1 cellular context compared by ENCODE assay signal in the genomic region with DNA sequence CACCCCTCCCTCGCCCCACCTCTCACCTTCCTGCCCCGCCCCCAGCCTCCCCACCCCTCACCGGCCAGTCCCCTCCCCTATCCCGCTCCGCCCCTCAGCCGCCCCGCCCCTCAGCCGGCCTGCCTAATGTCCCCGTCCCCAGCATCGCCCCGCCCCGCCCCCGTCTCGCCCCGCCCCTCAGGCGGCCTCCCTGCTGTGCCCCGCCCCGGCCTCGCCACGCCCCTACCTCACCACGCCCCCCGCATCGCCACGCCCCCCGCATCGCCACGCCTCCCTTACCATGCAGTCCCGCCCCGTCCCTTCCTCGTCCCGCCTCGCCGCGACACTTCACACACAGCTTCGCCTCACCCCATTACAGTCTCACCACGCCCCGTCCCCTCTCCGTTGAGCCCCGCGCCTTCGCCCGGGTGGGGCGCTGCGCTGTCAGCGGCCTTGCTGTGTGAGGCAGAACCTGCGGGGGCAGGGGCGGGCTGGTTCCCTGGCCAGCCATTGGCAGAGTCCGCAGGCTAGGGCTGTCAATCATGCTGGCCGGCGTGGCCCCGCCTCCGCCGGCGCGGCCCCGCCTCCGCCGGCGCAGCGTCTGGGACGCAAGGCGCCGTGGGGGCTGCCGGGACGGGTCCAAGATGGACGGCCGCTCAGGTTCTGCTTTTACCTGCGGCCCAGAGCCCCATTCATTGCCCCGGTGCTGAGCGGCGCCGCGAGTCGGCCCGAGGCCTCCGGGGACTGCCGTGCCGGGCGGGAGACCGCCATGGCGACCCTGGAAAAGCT.
TF ChIP-seq lines count a peak whose summit lies in the region.

A gene (plus strand): TSS at position 604 of the 768 bp plus-strand sequence. CDS start 145 bp downstream, at position 749.
A gene (minus strand): TSS at position 461 of the 768 bp plus-strand sequence.

TF ChIP-seq in GM12878, 131 proteins besides CTCF, POLR2A, EP300 and RAD21 (continued from another document):
- no peak for TF ChIP-seq SREBF1 (IDR thresholded peaks at IDR 0.05; ENCODE audit: low read length)
- TF ChIP-seq ZNF274 (IDR thresholded peaks at IDR 0.05; ENCODE audit: insufficient read depth, insufficient read length) = no peak
- TF ChIP-seq, protein P1, sequence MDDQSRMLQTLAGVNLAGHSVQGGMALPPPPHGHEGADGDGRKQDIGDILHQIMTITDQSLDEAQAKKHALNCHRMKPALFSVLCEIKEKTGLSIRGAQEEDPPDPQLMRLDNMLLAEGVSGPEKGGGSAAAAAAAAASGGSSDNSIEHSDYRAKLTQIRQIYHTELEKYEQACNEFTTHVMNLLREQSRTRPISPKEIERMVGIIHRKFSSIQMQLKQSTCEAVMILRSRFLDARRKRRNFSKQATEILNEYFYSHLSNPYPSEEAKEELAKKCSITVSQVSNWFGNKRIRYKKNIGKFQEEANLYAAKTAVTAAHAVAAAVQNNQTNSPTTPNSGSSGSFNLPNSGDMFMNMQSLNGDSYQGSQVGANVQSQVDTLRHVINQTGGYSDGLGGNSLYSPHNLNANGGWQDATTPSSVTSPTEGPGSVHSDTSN (IDR thresholded peaks at IDR 0.05; ENCODE audit: insufficient replicate concordance, low read depth, low read length) = peak; percentile 96
- no peak; the same call in 1 of the 2 replicates for TF ChIP-seq POLR2AphosphoS5 (IDR thresholded peaks at IDR 0.05; ENCODE audit: low read length)
- TF ChIP-seq, protein P2, sequence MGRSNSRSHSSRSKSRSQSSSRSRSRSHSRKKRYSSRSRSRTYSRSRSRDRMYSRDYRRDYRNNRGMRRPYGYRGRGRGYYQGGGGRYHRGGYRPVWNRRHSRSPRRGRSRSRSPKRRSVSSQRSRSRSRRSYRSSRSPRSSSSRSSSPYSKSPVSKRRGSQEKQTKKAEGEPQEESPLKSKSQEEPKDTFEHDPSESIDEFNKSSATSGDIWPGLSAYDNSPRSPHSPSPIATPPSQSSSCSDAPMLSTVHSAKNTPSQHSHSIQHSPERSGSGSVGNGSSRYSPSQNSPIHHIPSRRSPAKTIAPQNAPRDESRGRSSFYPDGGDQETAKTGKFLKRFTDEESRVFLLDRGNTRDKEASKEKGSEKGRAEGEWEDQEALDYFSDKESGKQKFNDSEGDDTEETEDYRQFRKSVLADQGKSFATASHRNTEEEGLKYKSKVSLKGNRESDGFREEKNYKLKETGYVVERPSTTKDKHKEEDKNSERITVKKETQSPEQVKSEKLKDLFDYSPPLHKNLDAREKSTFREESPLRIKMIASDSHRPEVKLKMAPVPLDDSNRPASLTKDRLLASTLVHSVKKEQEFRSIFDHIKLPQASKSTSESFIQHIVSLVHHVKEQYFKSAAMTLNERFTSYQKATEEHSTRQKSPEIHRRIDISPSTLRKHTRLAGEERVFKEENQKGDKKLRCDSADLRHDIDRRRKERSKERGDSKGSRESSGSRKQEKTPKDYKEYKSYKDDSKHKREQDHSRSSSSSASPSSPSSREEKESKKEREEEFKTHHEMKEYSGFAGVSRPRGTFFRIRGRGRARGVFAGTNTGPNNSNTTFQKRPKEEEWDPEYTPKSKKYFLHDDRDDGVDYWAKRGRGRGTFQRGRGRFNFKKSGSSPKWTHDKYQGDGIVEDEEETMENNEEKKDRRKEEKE (IDR thresholded peaks at IDR 0.05) = no peak
- TF ChIP-seq RELA (IDR thresholded peaks at IDR 0.05; ENCODE audit: borderline replicate concordance, partially characterized antibody) = peak; percentile 69
- no peak for TF ChIP-seq ZZZ3 (IDR thresholded peaks at IDR 0.05; ENCODE audit: control insufficient read depth, insufficient read length, low read depth)
- TF ChIP-seq, protein P3, sequence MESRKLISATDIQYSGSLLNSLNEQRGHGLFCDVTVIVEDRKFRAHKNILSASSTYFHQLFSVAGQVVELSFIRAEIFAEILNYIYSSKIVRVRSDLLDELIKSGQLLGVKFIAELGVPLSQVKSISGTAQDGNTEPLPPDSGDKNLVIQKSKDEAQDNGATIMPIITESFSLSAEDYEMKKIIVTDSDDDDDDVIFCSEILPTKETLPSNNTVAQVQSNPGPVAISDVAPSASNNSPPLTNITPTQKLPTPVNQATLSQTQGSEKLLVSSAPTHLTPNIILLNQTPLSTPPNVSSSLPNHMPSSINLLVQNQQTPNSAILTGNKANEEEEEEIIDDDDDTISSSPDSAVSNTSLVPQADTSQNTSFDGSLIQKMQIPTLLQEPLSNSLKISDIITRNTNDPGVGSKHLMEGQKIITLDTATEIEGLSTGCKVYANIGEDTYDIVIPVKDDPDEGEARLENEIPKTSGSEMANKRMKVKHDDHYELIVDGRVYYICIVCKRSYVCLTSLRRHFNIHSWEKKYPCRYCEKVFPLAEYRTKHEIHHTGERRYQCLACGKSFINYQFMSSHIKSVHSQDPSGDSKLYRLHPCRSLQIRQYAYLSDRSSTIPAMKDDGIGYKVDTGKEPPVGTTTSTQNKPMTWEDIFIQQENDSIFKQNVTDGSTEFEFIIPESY (IDR thresholded peaks at IDR 0.05) = no peak
- TF ChIP-seq WRNIP1 (IDR thresholded peaks at IDR 0.05; ENCODE audit: borderline replicate concordance, low read depth, low read length) = no peak
- no peak for TF ChIP-seq CREB1 (IDR thresholded peaks at IDR 0.05; ENCODE audit: low read depth)
- no peak for TF ChIP-seq SMAD5 (IDR thresholded peaks at IDR 0.05; ENCODE audit: low read depth)
- TF ChIP-seq, protein P4, sequence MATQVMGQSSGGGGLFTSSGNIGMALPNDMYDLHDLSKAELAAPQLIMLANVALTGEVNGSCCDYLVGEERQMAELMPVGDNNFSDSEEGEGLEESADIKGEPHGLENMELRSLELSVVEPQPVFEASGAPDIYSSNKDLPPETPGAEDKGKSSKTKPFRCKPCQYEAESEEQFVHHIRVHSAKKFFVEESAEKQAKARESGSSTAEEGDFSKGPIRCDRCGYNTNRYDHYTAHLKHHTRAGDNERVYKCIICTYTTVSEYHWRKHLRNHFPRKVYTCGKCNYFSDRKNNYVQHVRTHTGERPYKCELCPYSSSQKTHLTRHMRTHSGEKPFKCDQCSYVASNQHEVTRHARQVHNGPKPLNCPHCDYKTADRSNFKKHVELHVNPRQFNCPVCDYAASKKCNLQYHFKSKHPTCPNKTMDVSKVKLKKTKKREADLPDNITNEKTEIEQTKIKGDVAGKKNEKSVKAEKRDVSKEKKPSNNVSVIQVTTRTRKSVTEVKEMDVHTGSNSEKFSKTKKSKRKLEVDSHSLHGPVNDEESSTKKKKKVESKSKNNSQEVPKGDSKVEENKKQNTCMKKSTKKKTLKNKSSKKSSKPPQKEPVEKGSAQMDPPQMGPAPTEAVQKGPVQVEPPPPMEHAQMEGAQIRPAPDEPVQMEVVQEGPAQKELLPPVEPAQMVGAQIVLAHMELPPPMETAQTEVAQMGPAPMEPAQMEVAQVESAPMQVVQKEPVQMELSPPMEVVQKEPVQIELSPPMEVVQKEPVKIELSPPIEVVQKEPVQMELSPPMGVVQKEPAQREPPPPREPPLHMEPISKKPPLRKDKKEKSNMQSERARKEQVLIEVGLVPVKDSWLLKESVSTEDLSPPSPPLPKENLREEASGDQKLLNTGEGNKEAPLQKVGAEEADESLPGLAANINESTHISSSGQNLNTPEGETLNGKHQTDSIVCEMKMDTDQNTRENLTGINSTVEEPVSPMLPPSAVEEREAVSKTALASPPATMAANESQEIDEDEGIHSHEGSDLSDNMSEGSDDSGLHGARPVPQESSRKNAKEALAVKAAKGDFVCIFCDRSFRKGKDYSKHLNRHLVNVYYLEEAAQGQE (IDR thresholded peaks at IDR 0.05; ENCODE audit: low read depth, low read length) = 0 out of 2 replicates have a peak, but pooled peaks have one; percentile 3
